ENCODE assay signal across 1 cellular context in genomic region chr1:21621051-21621450, GRCh38.
TF ChIP-seq lines count a peak whose summit lies in the region.

No MANE protein-coding gene starts in this region.

TF ChIP-seq in GM23338, 12 proteins besides CTCF, POLR2A, EP300 and RAD21:
- no peak for TF ChIP-seq ZNF462 (CRISPR knock-in tag; IDR thresholded peaks at IDR 0.05)
- no peak for TF ChIP-seq STAT1 (IDR thresholded peaks at IDR 0.05; ENCODE audit: unreplicated experiment)
- TF ChIP-seq, protein P1, sequence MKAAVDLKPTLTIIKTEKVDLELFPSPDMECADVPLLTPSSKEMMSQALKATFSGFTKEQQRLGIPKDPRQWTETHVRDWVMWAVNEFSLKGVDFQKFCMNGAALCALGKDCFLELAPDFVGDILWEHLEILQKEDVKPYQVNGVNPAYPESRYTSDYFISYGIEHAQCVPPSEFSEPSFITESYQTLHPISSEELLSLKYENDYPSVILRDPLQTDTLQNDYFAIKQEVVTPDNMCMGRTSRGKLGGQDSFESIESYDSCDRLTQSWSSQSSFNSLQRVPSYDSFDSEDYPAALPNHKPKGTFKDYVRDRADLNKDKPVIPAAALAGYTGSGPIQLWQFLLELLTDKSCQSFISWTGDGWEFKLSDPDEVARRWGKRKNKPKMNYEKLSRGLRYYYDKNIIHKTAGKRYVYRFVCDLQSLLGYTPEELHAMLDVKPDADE (IDR thresholded peaks at IDR 0.05): no peak
- no peak for TF ChIP-seq CREB1 (CRISPR knock-in tag; IDR thresholded peaks at IDR 0.05; ENCODE audit: low read depth)
- no peak for TF ChIP-seq ZNF114 (CRISPR knock-in tag; IDR thresholded peaks at IDR 0.05)
- no peak for TF ChIP-seq REST (IDR thresholded peaks at IDR 0.05; ENCODE audit: unreplicated experiment)
- TF ChIP-seq JUNB (IDR thresholded peaks at IDR 0.05; ENCODE audit: unreplicated experiment): no peak
- TF ChIP-seq ZNF331 (CRISPR knock-in tag; IDR thresholded peaks at IDR 0.05; ENCODE audit: low read depth): no peak
- TF ChIP-seq POLR2AphosphoS5 (IDR thresholded peaks at IDR 0.05; ENCODE audit: low read depth): no peak
- no peak for TF ChIP-seq NANOG (IDR thresholded peaks at IDR 0.05; ENCODE audit: borderline replicate concordance)
- TF ChIP-seq EZH2phosphoT487 (IDR thresholded peaks at IDR 0.05; ENCODE audit: unreplicated experiment): no peak
- TF ChIP-seq EZH2 (IDR thresholded peaks at IDR 0.05; ENCODE audit: low read depth, unreplicated experiment): no peak
